Comparison of ENCODE assay signal across 8 cellular contexts in genomic region chr19:56066152-56067023, GRCh38. TPM values are rescaled to one million over a fixed set of nuclear protein-coding genes. Genes with fewer than 3 reads are reported as not detected.
DNase-seq lines count a peak whose midpoint lies in the region; TF ChIP-seq lines count a peak whose summit lies in the region.

No MANE protein-coding gene starts in this region.

- peak overlapping the region; percentile 76 for H3K4me2 ChIP-seq in skeletal muscle satellite cell (ENCODE audit: low read length)

- no peak overlapping the region for H3K9ac ChIP-seq in skeletal muscle satellite cell (ENCODE audit: low read depth, low read length)

- H3K9me3 ChIP-seq in skeletal muscle satellite cell (replicated peaks; ENCODE audit: low read length) = no peaks in the 10 kb centered on the region

- H3K27me3 ChIP-seq in skeletal muscle satellite cell (ENCODE audit: control insufficient read depth, insufficient read depth, low read length) = no peaks in the 10 kb centered on the region

- peak overlapping the region; percentile 17; the same call in 1 of the 2 replicates for H3K4me3 ChIP-seq in LNCaP clone FGC (ENCODE audit: low read depth, low read length)
- peak overlapping the region; percentile 57 for H3K4me3 ChIP-seq in skeletal muscle satellite cell (ENCODE audit: low read length)

- H3K4me1 ChIP-seq in skeletal muscle satellite cell (ENCODE audit: control insufficient read depth, insufficient read depth, low read length) = peaks cover 3% of the 10 kb centered on the region

- no peaks in the 10 kb centered on the region for H3K36me3 ChIP-seq in skeletal muscle satellite cell (ENCODE audit: insufficient read depth, low read length)

- DNase-seq in NCI-H1417 (lab: John Stamatoyannopoulos, UW) = peak; percentile 53 to 78 (median 67)
- no peak for DNase-seq in NCI-H1417 treated with DMSO at 0.1 percent for 48 hours (lab: John Stamatoyannopoulos, UW)
- DNase-seq in LNCaP clone FGC (ENCODE audit: low read depth) = no peak
- DNase-seq in T-helper 1 cell = peak; percentile 37 to 63 (median 49)
- DNase-seq in amygdala (lab: John Stamatoyannopoulos, UW) = peak in 43 of 56 donors; percentile 4 to 75 (median 35)
- peak in 43 of 51 donors; percentile 2 to 76 (median 49) for DNase-seq in hypothalamus (lab: John Stamatoyannopoulos, UW)
- no peak for DNase-seq in putamen (ENCODE audit: low spot score)

- TF ChIP-seq CTCF in LNCaP clone FGC (IDR thresholded peaks at IDR 0.05; ENCODE audit: control insufficient read depth, extremely low read depth, insufficient read depth) = peak; percentile 89

RNA-seq across cellular contexts. Expression of gene ZNF787, which starts 54.7 kb away (rescaled TPM):
- total RNA-seq in skeletal muscle satellite cell (2012; rRNA removed) = 27.5 and 30.2 TPM in 2 replicates

Comparison
In these comparisons a context has a peak if more than half of its experiments do, and no peak if none do; other contexts are left out.
1. DNase-seq: peak in NCI-H1417 (3 of 3), T-helper 1 cell (5 of 5), amygdala (43 of 56) and hypothalamus (43 of 51); none in NCI-H1417 treated with DMSO at 0.1 percent for 48 hours (single experiment), LNCaP clone FGC (single experiment) and putamen (single experiment).